Comparison of ENCODE assay signal across 21 cellular contexts in genomic region chr15:95987299-95987698, GRCh38.
DNase-seq lines count a peak whose midpoint lies in the region; ATAC-seq and TF ChIP-seq lines count a peak whose summit lies in the region.
"Had no signal": no experiment of that assay in that cellular context is flagged by ENCODE, and none has a peak within 500 bp of the region (broad histone marks: within the 10 kb centered on the region; RNA-seq: fewer than 3 reads in every experiment).

No MANE protein-coding gene starts in this region.

- no peaks in the 10 kb centered on the region for H3K79me1 ChIP-seq in mesenchymal stem cell (replicated peaks; ENCODE audit: low read length, poor library complexity, severe bottlenecking)

- no peak overlapping the region for H3K18ac ChIP-seq in mesenchymal stem cell (ENCODE audit: low read depth in 1 of 2, low read length in 2 of 2)

- H3K4me2 ChIP-seq in GM23338, result no peak overlapping the region
- H3K4me2 ChIP-seq in mesenchymal stem cell (ENCODE audit: low read length, poor library complexity, severe bottlenecking), result no peak overlapping the region
- H3K4me2 ChIP-seq: KMS-11 had no signal

- no peak overlapping the region for H2BK120ac ChIP-seq in mesenchymal stem cell (ENCODE audit: low read depth, low read length)

- H4K91ac ChIP-seq in mesenchymal stem cell (ENCODE audit: low read length), result no peak overlapping the region

- H3K27ac ChIP-seq in GM23338 (ENCODE audit: low read depth) (no peak overlapping the region), mesenchymal stem cell (ENCODE audit: low read length, poor library complexity, severe bottlenecking) (no peak overlapping the region)
- H3K27ac ChIP-seq: GM23248, KMS-11 had no signal

- H2BK12ac ChIP-seq in mesenchymal stem cell (ENCODE audit: low read length in 2 of 2), result no peak overlapping the region

- TF ChIP-seq CTCF in GM23338 (conservative IDR thresholded peaks at IDR 0.05; ENCODE audit: low read depth in 2 of 2) (no peak), neural crest cell (conservative IDR thresholded peaks at IDR 0.05) (no peak)

- peaks cover 4% of the 10 kb centered on the region; the same call in 1 of the 2 replicates for H3K9me2 ChIP-seq in GM23338 (ENCODE audit: insufficient read depth)

- no peaks in the 10 kb centered on the region for H3F3A ChIP-seq in GM23338 (replicated peaks; ENCODE audit: low read depth)

- no peak overlapping the region for H3K4me3 Mint-ChIP-seq in GM23338
- H3K4me3 Mint-ChIP-seq in neural crest cell, result no peak overlapping the region
- H3K4me3 Mint-ChIP-seq: CD4-positive, CD25-positive, alpha-beta regulatory T cell had no signal

- no peak overlapping the region for H2BK15ac ChIP-seq in mesenchymal stem cell (ENCODE audit: low read depth, poor library complexity, severe bottlenecking)

- H3K4ac ChIP-seq in mesenchymal stem cell (ENCODE audit: low read depth in 1 of 2, low read length in 2 of 2), result no peak overlapping the region

- H3K4me3 ChIP-seq in GM23338, result no peak overlapping the region
- H3K4me3 ChIP-seq in mesenchymal stem cell (ENCODE audit: insufficient read depth in 1 of 2, low read depth in 1 of 2, low read length in 2 of 2), result no peak overlapping the region
- H3K4me3 ChIP-seq: GM23248 had no signal

- H4K8ac ChIP-seq in mesenchymal stem cell (ENCODE audit: low read length), result peak overlapping the region; percentile 57

- DNase-seq in GM23338 (ENCODE audit: low spot score) (no peak), mesenchymal stem cell (no peak), neural crest cell (ENCODE audit: low read depth, low spot score) (no peak), NCI-H524 treated with DMSO at 0.1 percent for 48 hours (lab: John Stamatoyannopoulos, UW) (no peak)
- no peak for DNase-seq in stimulated activated CD8-positive, alpha-beta memory T cell treated with anti-CD3 and anti-CD28 coated beads, Interleukin-4, amount 100 ng/mL, for 48 hours
- DNase-seq: ACHN; BE2C; C1 segment of cervical spinal cord; CD4-positive, CD25-positive, alpha-beta regulatory T cell; CD8-positive, alpha-beta memory T cell; COR-L47; DMS 273 treated with DMSO at 0.1 percent for 48 hours; DMS53; DND-41; EL; GM23248; HCEC 1CT had no signal

- TF ChIP-seq POLR2A in GM18505 (IDR thresholded peaks at IDR 0.05; ENCODE audit: borderline replicate concordance, extremely low read depth, insufficient read depth, insufficient read length), result no peak

- no peaks in the 10 kb centered on the region for H3K36me3 ChIP-seq in GM23338 (ENCODE audit: insufficient read depth)
- no peaks in the 10 kb centered on the region for H3K36me3 ChIP-seq in mesenchymal stem cell (ENCODE audit: control insufficient read depth in 1 of 2, insufficient read depth in 2 of 2, low read depth in 1 of 2, low read length in 2 of 2)
- H3K36me3 ChIP-seq: BE2C had no signal

- peaks cover 3% of the 10 kb centered on the region for H3K27me3 Mint-ChIP-seq in GM23338 (ENCODE audit: insufficient read depth, low read depth, poor library complexity)
- no peaks in the 10 kb centered on the region for H3K27me3 Mint-ChIP-seq in neural crest cell (ENCODE audit: low read depth)

- no peak overlapping the region for H3K14ac ChIP-seq in mesenchymal stem cell (ENCODE audit: low read length in 2 of 2)

- H3K4me1 ChIP-seq in GM23338 (ENCODE audit: insufficient read depth) (peaks cover 17% of the 10 kb centered on the region), mesenchymal stem cell (ENCODE audit: control insufficient read depth, insufficient read depth, low read depth, low read length) (no peaks in the 10 kb centered on the region)
- H3K4me1 ChIP-seq: BE2C had no signal

- H3K4me1 Mint-ChIP-seq in GM23338 (peaks cover 20% of the 10 kb centered on the region), neural crest cell (peaks cover 52% of the 10 kb centered on the region)

- H3K27ac Mint-ChIP-seq in GM23338 (no peak overlapping the region), neural crest cell (ENCODE audit: unreplicated experiment) (peak overlapping the region; percentile 41)
- H3K27ac Mint-ChIP-seq: CD4-positive, CD25-positive, alpha-beta regulatory T cell; CD8-positive, alpha-beta memory T cell had no signal

- H3K9me3 Mint-ChIP-seq in GM23338 (no peaks in the 10 kb centered on the region), neural crest cell (no peaks in the 10 kb centered on the region)

- H2BK5ac ChIP-seq in mesenchymal stem cell (ENCODE audit: low read depth, low read length, poor library complexity, severe bottlenecking), result no peak overlapping the region

- H2AFZ ChIP-seq in GM23338 (peak overlapping the region; percentile 60; the same call in 1 of the 2 replicates), mesenchymal stem cell (ENCODE audit: low read depth, low read length) (no peak overlapping the region)
- H2AFZ ChIP-seq: GM23248 had no signal

- peak; percentile 35 for ATAC-seq in GM18502 (IDR thresholded peaks at IDR 0.05; ENCODE audit: poor library complexity, unreplicated experiment)
- no peak for ATAC-seq in GM23338
- ATAC-seq in GM18505 (IDR thresholded peaks at IDR 0.05; ENCODE audit: unreplicated experiment), result no peak
- no peak for ATAC-seq in HG03432 (IDR thresholded peaks at IDR 0.05; ENCODE audit: unreplicated experiment)

- H3K79me2 ChIP-seq in GM23338 (replicated peaks; ENCODE audit: insufficient read depth), result no peaks in the 10 kb centered on the region

- H3K36me3 Mint-ChIP-seq in GM23338 (ENCODE audit: low read depth) (no peaks in the 10 kb centered on the region), neural crest cell (ENCODE audit: low read depth) (no peaks in the 10 kb centered on the region)
- H3K36me3 Mint-ChIP-seq: CD4-positive, CD25-positive, alpha-beta regulatory T cell; CD8-positive, alpha-beta memory T cell had no signal

- no peaks in the 10 kb centered on the region for H4K20me1 ChIP-seq in GM23338 (replicated peaks; ENCODE audit: insufficient read depth)

- no peak overlapping the region for H3K23ac ChIP-seq in mesenchymal stem cell (ENCODE audit: low read length in 2 of 2)

- H3K9me3 ChIP-seq in mesenchymal stem cell (ENCODE audit: control insufficient read depth, low read length), result no peaks in the 10 kb centered on the region
- H3K9me3 ChIP-seq: BE2C had no signal

- no peaks in the 10 kb centered on the region for H3K27me3 ChIP-seq in GM23338 (ENCODE audit: insufficient read depth)
- H3K27me3 ChIP-seq in mesenchymal stem cell (ENCODE audit: control insufficient read depth in 1 of 2, insufficient read depth in 1 of 2, low read length in 2 of 2), result no peaks in the 10 kb centered on the region
- H3K27me3 ChIP-seq: BE2C had no signal

- H2AK5ac ChIP-seq in mesenchymal stem cell (ENCODE audit: low read length, severe bottlenecking), result no peak overlapping the region

- H3K9ac ChIP-seq in mesenchymal stem cell (ENCODE audit: low read length), result no peak overlapping the region
- H3K9ac ChIP-seq: GM23248, KMS-11 had no signal

- WGBS in mesenchymal stem cell, result 54% methylated on average over 4 of the region's 4 CpGs

TF ChIP-seq in GM23338, 12 proteins besides CTCF, POLR2A, EP300 and RAD21:
- TF ChIP-seq ZNF114 (CRISPR knock-in tag; IDR thresholded peaks at IDR 0.05), result no peak
- no peak for TF ChIP-seq POLR2AphosphoS5 (IDR thresholded peaks at IDR 0.05; ENCODE audit: low read depth)
- no peak for TF ChIP-seq REST (IDR thresholded peaks at IDR 0.05; ENCODE audit: unreplicated experiment)
- no peak for TF ChIP-seq ETS1 (IDR thresholded peaks at IDR 0.05)
